Comparison of ENCODE assay signal across 24 cellular contexts in the genomic region with DNA sequence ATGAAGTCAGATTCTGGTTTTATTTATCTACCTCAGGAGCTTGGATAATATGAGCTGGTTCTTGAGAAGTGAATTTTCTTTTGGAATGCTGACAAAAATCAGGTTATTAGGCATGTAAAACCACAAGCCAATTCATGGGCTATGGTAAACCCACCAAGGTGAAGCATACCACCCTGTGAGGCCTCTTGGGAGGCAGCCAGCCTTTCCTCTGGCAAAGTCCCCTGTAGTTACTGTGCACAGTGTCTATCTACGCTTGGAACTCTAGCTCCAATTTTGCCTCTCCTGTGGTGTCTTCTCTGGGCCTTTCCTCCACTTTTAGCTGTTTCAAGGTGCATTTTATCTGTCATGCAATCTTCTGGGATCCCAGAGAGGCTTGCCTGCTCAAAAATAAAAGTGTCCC.
"Had no signal": no experiment of that assay in that cellular context is flagged by ENCODE, and none has a peak within 500 bp of the region (broad histone marks: within the 10 kb centered on the region; RNA-seq: fewer than 3 reads in every experiment).

No MANE protein-coding gene starts in this region.

- H3K4me1 Mint-ChIP-seq: immature natural killer cell; memory B cell; neural progenitor cell; stimulated activated effector memory CD8-positive, alpha-beta T cell treated with anti-CD3 and anti-CD28 coated beads, Interleukin-12 subunit alpha, Interleukin-12 subunit beta, amount 100 ng/mL, for 72 hours had no signal

- H3K27me3 ChIP-seq: esophagus muscularis mucosa, gastrocnemius medialis, neural progenitor cell, ovary, right lobe of liver, suprapubic skin, thyroid gland had no signal

- H3K36me3 Mint-ChIP-seq: memory B cell; neural progenitor cell; stimulated activated effector memory CD8-positive, alpha-beta T cell treated with anti-CD3 and anti-CD28 coated beads, Interleukin-12 subunit alpha, Interleukin-12 subunit beta, amount 100 ng/mL, for 72 hours; type B pancreatic cell had no signal

- H3K4me1 ChIP-seq: esophagus muscularis mucosa, gastrocnemius medialis, left ventricle myocardium inferior, lower lobe of right lung, neural progenitor cell, prostate gland, right lobe of liver, suprapubic skin, thyroid gland had no signal

- H3K4me3 Mint-ChIP-seq: dendritic cell treated with granulocyte-macrophage colony-stimulating factor and Interleukin-4, amounts not matched to agents 40 ng/mL and 50 ng/mL, for 4 days; effector memory CD8-positive, alpha-beta T cell; immature natural killer cell; memory B cell; natural killer cell treated with Interleukin-12 subunit alpha and Interleukin-12 subunit beta and Interleukin-15 and Interleukin-18, amount 100 ng/mL, for 72 hours; neural progenitor cell; stimulated activated effector memory CD8-positive, alpha-beta T cell treated with anti-CD3 and anti-CD28 coated beads, Interleukin-12 subunit alpha, Interleukin-12 subunit beta, amount 100 ng/mL, for 72 hours; type B pancreatic cell had no signal

- H3K9me3 ChIP-seq: esophagus muscularis mucosa, gastrocnemius medialis, left ventricle myocardium inferior, lower lobe of right lung, ovary, prostate gland, right lobe of liver, suprapubic skin, thyroid gland had no signal

- H3K27ac Mint-ChIP-seq: dendritic cell treated with granulocyte-macrophage colony-stimulating factor and Interleukin-4, amounts not matched to agents 40 ng/mL and 50 ng/mL, for 4 days; effector memory CD8-positive, alpha-beta T cell; immature natural killer cell; memory B cell; natural killer cell treated with Interleukin-12 subunit alpha and Interleukin-12 subunit beta and Interleukin-15 and Interleukin-18, amount 100 ng/mL, for 72 hours; neural progenitor cell; stimulated activated effector memory CD8-positive, alpha-beta T cell treated with anti-CD3 and anti-CD28 coated beads, Interleukin-12 subunit alpha, Interleukin-12 subunit beta, amount 100 ng/mL, for 72 hours; type B pancreatic cell had no signal

- H3K36me3 ChIP-seq: esophagus muscularis mucosa, gastrocnemius medialis, left ventricle myocardium inferior, lower lobe of right lung, neural progenitor cell, ovary, prostate gland, right lobe of liver, suprapubic skin, thyroid gland had no signal

- H3K27me3 Mint-ChIP-seq: dendritic cell treated with granulocyte-macrophage colony-stimulating factor and Interleukin-4, amounts not matched to agents 40 ng/mL and 50 ng/mL, for 4 days; effector memory CD8-positive, alpha-beta T cell; memory B cell; natural killer cell treated with Interleukin-12 subunit alpha and Interleukin-12 subunit beta and Interleukin-15 and Interleukin-18, amount 100 ng/mL, for 72 hours; type B pancreatic cell had no signal

- H3K9me3 Mint-ChIP-seq: neural progenitor cell, type B pancreatic cell had no signal

- DNase-seq: effector memory CD8-positive, alpha-beta T cell; gastrocnemius medialis; glutamatergic neuron; immature natural killer cell; left ventricle myocardium inferior; lower lobe of right lung; midbrain; nucleus accumbens; ovary; right lobe of liver; stimulated activated CD4-positive, alpha-beta T cell treated with anti-CD3 and anti-CD28 coated beads, Interleukin-4, amount 100 ng/mL, for 1 hour; stimulated activated CD8-positive, alpha-beta memory T cell treated with anti-CD3 and anti-CD28 coated beads, Interleukin-4, amount 100 ng/mL, for 48 hours; stimulated activated naive CD8-positive, alpha-beta T cell treated with anti-CD3 and anti-CD28 coated beads, Interleukin-15, Interleukin-2, amounts not matched to agents 100 U/mL and 50 U/mL, for 24 hours; thyroid gland had no signal

- H3K4me3 ChIP-seq: esophagus muscularis mucosa, gastrocnemius medialis, left ventricle myocardium inferior, lower lobe of right lung, neural progenitor cell, ovary, prostate gland, right lobe of liver, suprapubic skin, thyroid gland had no signal

- H3K27ac ChIP-seq: epithelial cell of prostate, esophagus muscularis mucosa, gastrocnemius medialis, left ventricle myocardium inferior, lower lobe of right lung, neural progenitor cell, ovary, prostate gland, right lobe of liver, suprapubic skin, thyroid gland had no signal
